In genomic region chr6:41409489-41409888, GRCh38 we compare ENCODE assay signal across 1 cellular context.
TF ChIP-seq lines count a peak whose summit lies in the region.

No MANE protein-coding gene starts in this region.

TF ChIP-seq in WTC11, 78 proteins besides CTCF, POLR2A, EP300 and RAD21 (continued from another document):
- TF ChIP-seq PRDM15 (CRISPR knock-in tag; IDR thresholded peaks at IDR 0.05) = no peak
- no peak for TF ChIP-seq FOXP1 (CRISPR knock-in tag; IDR thresholded peaks at IDR 0.05; ENCODE audit: borderline replicate concordance)
- TF ChIP-seq GRHL2 (CRISPR knock-in tag; IDR thresholded peaks at IDR 0.05; ENCODE audit: insufficient replicate concordance, severe bottlenecking) = no peak
- TF ChIP-seq PREB (CRISPR knock-in tag; IDR thresholded peaks at IDR 0.05; ENCODE audit: borderline replicate concordance) = no peak
- no peak for TF ChIP-seq TP53 (CRISPR knock-in tag; IDR thresholded peaks at IDR 0.05)
- no peak for TF ChIP-seq STAT6 (CRISPR knock-in tag; conservative IDR thresholded peaks at IDR 0.05; ENCODE audit: low read depth)
- no peak for TF ChIP-seq E2F1 (CRISPR knock-in tag; IDR thresholded peaks at IDR 0.05)
- no peak for TF ChIP-seq GTF2I (CRISPR knock-in tag; conservative IDR thresholded peaks at IDR 0.05)
